8 cellular contexts compared by ENCODE assay signal in the genomic region with DNA sequence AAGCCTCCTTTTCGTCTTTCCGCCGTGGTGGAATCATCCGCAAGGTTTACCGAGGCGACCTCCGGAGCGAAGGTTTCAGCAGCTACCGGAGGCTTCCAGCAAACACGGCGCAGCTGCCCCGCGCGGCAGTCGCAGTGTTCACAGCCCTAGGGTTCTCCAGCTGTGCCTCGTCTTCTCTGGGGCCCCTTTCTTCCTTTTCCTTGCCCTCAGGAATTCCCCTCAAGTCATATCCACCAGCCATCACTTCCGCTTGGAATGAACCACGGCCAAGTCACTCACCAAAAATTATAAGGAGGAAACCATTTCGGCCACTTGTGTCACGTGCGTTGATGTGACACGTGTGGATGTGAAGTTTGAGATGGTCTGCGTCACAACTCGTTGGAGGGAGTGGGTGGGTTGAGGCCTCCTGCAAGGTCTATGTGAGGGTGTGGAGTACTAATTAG. TPM values are rescaled to one million over a fixed set of nuclear protein-coding genes. Genes with fewer than 3 reads are reported as not detected.
A peak's percentile ranks its signal among the peaks of the same experiment; 100 is the strongest.
DNase-seq lines count a peak whose midpoint lies in the region; ATAC-seq, FAIRE-seq and TF ChIP-seq lines count a peak whose summit lies in the region.

No MANE protein-coding gene starts in this region.

- H2AFZ ChIP-seq in fibroblast of lung (ENCODE audit: low read length), result peak overlapping the region; percentile 85

- ATAC-seq in activated CD4-positive, alpha-beta T cell treated with anti-CD3 and anti-CD28 coated beads for 36 hours, result peak; percentile 58
- peak; percentile 8 for ATAC-seq in HG03139 (IDR thresholded peaks at IDR 0.05; ENCODE audit: unreplicated experiment)
- no peak for ATAC-seq in pancreas

- peaks cover 49% of the 10 kb centered on the region for H3K4me1 Mint-ChIP-seq in activated CD4-positive, alpha-beta T cell treated with anti-CD3 and anti-CD28 coated beads for 36 hours

- no peaks in the 10 kb centered on the region for H4K20me1 ChIP-seq in fibroblast of lung (ENCODE audit: control insufficient read depth, extremely low read depth, insufficient read depth, low read length)

- FAIRE-seq in pancreas (lab: Jason Lieb, UNC), result no peak

- intact Hi-C loops in activated CD4-positive, alpha-beta T cell treated with anti-CD3 and anti-CD28 coated beads for 36 hours (cut with DNase I, micrococcal nuclease), result loop anchor here (1.0 to 5.0 kb wide), 16 partner anchors 9 to 508 kb away; partner anchors contain the start of genes ICAM2 (in 2 of the 2), TEX2 (in 2 of the 2), CCDC47 (in 1 of the 2) and CEP95 (in 1 of the 2)
- intact Hi-C loops in pancreas (cut with DNase I), result loop anchor here (5.0 to 10.0 kb wide), 4 partner anchors 68 to 216 kb away; partner anchors contain the start of genes CSHL1 (in 2 of the 3), GH1 (in 2 of the 3) and ICAM2 (in 1 of the 3)

- peak overlapping the region; percentile 72 for H3K4me3 Mint-ChIP-seq in activated CD4-positive, alpha-beta T cell treated with anti-CD3 and anti-CD28 coated beads for 36 hours

- no peaks in the 10 kb centered on the region for H3K36me3 ChIP-seq in fibroblast of lung (ENCODE audit: control insufficient read depth, insufficient read depth, low read length)
- no peaks in the 10 kb centered on the region for H3K36me3 ChIP-seq in pancreas

- H3K27ac Mint-ChIP-seq in activated CD4-positive, alpha-beta T cell treated with anti-CD3 and anti-CD28 coated beads for 36 hours, result peak overlapping the region; percentile 96

- H3K36me3 Mint-ChIP-seq in activated CD4-positive, alpha-beta T cell treated with anti-CD3 and anti-CD28 coated beads for 36 hours (ENCODE audit: low read depth), result peaks cover 4% of the 10 kb centered on the region

- H3K9me3 ChIP-seq in fibroblast of lung (ENCODE audit: control insufficient read depth, insufficient read depth, low read depth, low read length), result no peaks in the 10 kb centered on the region
- H3K9me3 ChIP-seq in pancreas, result no peaks in the 10 kb centered on the region

- peaks cover 4% of the 10 kb centered on the region for H3K79me2 ChIP-seq in fibroblast of lung (ENCODE audit: control insufficient read depth, insufficient read depth, low read length)

- H3K27ac ChIP-seq in fibroblast of lung (ENCODE audit: insufficient read depth, low read length), result peak overlapping the region; percentile 93
- peak overlapping the region; percentile 48 to 79 (median 50) for H3K27ac ChIP-seq in pancreas

- CTCF ChIA-PET in activated CD4-positive, alpha-beta T cell treated with anti-CD3 and anti-CD28 coated beads for 36 hours (lab: Charles Lee), result interaction anchor here (0.6 to 10.8 kb wide), 19 partner anchors 9 to 1429 kb away, joined by 3 to 362 read pairs (median 4); partner anchors contain the start of genes CD79B and ICAM2

- peak overlapping the region; percentile 84 for H3K9ac ChIP-seq in fibroblast of lung (ENCODE audit: insufficient read depth, low read length)

- H3K27me3 ChIP-seq in fibroblast of lung (ENCODE audit: control insufficient read depth, insufficient read depth, low read length) (no peaks in the 10 kb centered on the region), pancreas (no peaks in the 10 kb centered on the region)

- WGBS in pancreas, 2 donors, result 42 to 49% methylated on average over 24 of the region's 24 CpGs

- peak overlapping the region; percentile 95 for H3K4me2 ChIP-seq in fibroblast of lung (ENCODE audit: extremely low read depth, insufficient read depth, low read length)

- H3K9me3 Mint-ChIP-seq in activated CD4-positive, alpha-beta T cell treated with anti-CD3 and anti-CD28 coated beads for 36 hours (ENCODE audit: low read depth), result no peaks in the 10 kb centered on the region

- DNase-seq in activated CD4-positive, alpha-beta T cell treated with anti-CD3 and anti-CD28 coated beads for 36 hours, result peak; percentile 83
- DNase-seq in activated CD4-positive, alpha-beta T cell treated with anti-CD3 and anti-CD28 coated beads for 1 hour, result no peak
- DNase-seq in activated CD4-positive, alpha-beta T cell treated with anti-CD3 and anti-CD28 coated beads, Interleukin-2, amount 50 U/mL, for 4 hours, result peak; percentile 55
- DNase-seq in fibroblast of lung (ENCODE audit: low read depth in 2 of 2) (peak; percentile 48 to 59), pancreas (no peak), NCI-H1105 (lab: John Stamatoyannopoulos, UW) (no peak), MV-4-11 (lab: John Stamatoyannopoulos, UW) (no peak)

- H3K27me3 Mint-ChIP-seq in activated CD4-positive, alpha-beta T cell treated with anti-CD3 and anti-CD28 coated beads for 36 hours, result no peaks in the 10 kb centered on the region

- H3K4me1 ChIP-seq in fibroblast of lung (ENCODE audit: control insufficient read depth, extremely low read depth, insufficient read depth, low read length) (no peaks in the 10 kb centered on the region), pancreas (peaks cover 4 to 23% (median 6%) of the 10 kb centered on the region in 3 donors)

- H3K4me3 ChIP-seq in fibroblast of lung (replicated peaks in 1 of 4; ENCODE audit: control extremely low read depth in 1 of 4, insufficient read depth in 1 of 4, low read depth in 3 of 4, low read length in 4 of 4) (peak overlapping the region; percentile 42 to 57 (median 52)), pancreas (peak overlapping the region in 2 of 4 donors; percentile 84 to 90)

- no peak for TF ChIP-seq CTCF in fibroblast of lung (conservative IDR thresholded peaks at IDR 0.05 in 1 of 2, IDR thresholded peaks at IDR 0.05 in 1 of 2; ENCODE audit: low read depth in 1 of 2, low read length in 2 of 2)
- no peak for TF ChIP-seq CTCF in pancreas (IDR thresholded peaks at IDR 0.05)

- POLR2A ChIA-PET in activated CD4-positive, alpha-beta T cell treated with anti-CD3 and anti-CD28 coated beads for 36 hours (lab: Charles Lee), result interaction anchor here (0.8 to 4.0 kb wide), 9 partner anchors 9 to 375 kb away, joined by 3 to 24 read pairs (median 6); partner anchors contain the start of gene ICAM2

RNA-seq across cellular contexts. Expression of gene ERN1, which starts 0.6 kb away (rescaled TPM):
- total RNA-seq in activated CD4-positive, alpha-beta T cell treated with anti-CD3 and anti-CD28 coated beads for 36 hours, result 10 to 100 TPM; 23.7 to 26.8 TPM
- total RNA-seq in fibroblast of lung (11.7 and 13.9 TPM in 2 replicates), pancreas (100 to 1,000 TPM in 1 of 6 donors, 10 to 100 TPM in 5; 37.0 to 151 (median 42.9) TPM)
- polyA plus RNA-seq in fibroblast of lung (3.3 and 3.4 TPM in 2 replicates), pancreas (10 to 100 TPM; 10.4 to 19.8 TPM)
- polyA plus RNA-seq in fibroblast of lung (2012), result 2.1 and 2.2 TPM in 2 replicates
- polyA minus RNA-seq in fibroblast of lung (ENCODE audit: low replicate concordance), result 3.9 and 4.4 TPM in 2 replicates

Comparison
In these comparisons a context has a peak if more than half of its experiments do, and no peak if none do; other contexts are left out.
1. DNase-seq: peak in activated CD4-positive, alpha-beta T cell treated with anti-CD3 and anti-CD28 coated beads for 36 hours (single experiment), activated CD4-positive, alpha-beta T cell treated with anti-CD3 and anti-CD28 coated beads, Interleukin-2, amount 50 U/mL, for 4 hours (2 of 2) and fibroblast of lung (2 of 2); none in activated CD4-positive, alpha-beta T cell treated with anti-CD3 and anti-CD28 coated beads for 1 hour (single experiment), pancreas (0 of 6), NCI-H1105 (single experiment) and MV-4-11 (single experiment).
2. ATAC-seq: peak in activated CD4-positive, alpha-beta T cell treated with anti-CD3 and anti-CD28 coated beads for 36 hours (single experiment) and HG03139 (single experiment); none in pancreas (0 of 4).